In the genomic region with DNA sequence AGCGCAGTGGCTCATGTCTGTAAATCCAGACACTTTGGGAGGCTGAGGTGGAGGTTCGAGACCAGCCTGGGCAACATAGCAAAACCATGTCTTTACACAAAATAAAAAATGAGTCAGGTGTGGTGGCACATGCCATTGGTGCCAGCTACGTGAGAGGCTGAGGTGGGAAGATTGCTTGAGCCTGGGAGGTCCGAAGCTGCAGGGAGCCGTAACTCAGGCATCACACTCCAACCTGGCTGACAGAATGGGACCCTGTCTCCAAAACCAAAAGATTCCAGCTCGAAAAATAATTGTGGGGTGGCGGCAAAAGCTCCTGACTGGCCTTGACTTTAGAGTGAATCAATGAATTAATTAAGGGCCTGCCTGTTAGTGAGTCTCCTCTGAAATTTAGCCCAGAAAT, we compare ENCODE assay signal across 24 cellular contexts. TPM values are rescaled to one million over a fixed set of nuclear protein-coding genes. Genes with fewer than 3 reads are reported as not detected.
DNase-seq lines count a peak whose midpoint lies in the region; ATAC-seq, FAIRE-seq and TF ChIP-seq lines count a peak whose summit lies in the region.
"Had no signal": no experiment of that assay in that cellular context is flagged by ENCODE, and none has a peak within 500 bp of the region (broad histone marks: within the 10 kb centered on the region; RNA-seq: fewer than 3 reads in every experiment).

No MANE protein-coding gene starts in this region.

- H3K27ac ChIP-seq in right cardiac atrium (ENCODE audit: low read length) (no peak overlapping the region), H1 (ENCODE audit: low read depth, low read length) (no peak overlapping the region), trophoblast cell (ENCODE audit: low read depth, low read length) (no peak overlapping the region)

- H3K18ac ChIP-seq in H1 (ENCODE audit: extremely low read depth, low read length) (no peak overlapping the region), trophoblast cell (ENCODE audit: low read length) (no peak overlapping the region)

- no peaks in the 10 kb centered on the region for H3K9me3 ChIP-seq in right cardiac atrium (ENCODE audit: control insufficient read depth, low read length)
- no peaks in the 10 kb centered on the region for H3K9me3 ChIP-seq in H1 (ENCODE audit: insufficient read depth in 2 of 2, low read depth in 1 of 2, low read length in 1 of 2)
- H3K9me3 ChIP-seq in trophoblast cell (ENCODE audit: insufficient read depth, low read depth, low read length), result no peaks in the 10 kb centered on the region

- H2AFZ ChIP-seq in H1 (ENCODE audit: low read length), result no peak overlapping the region
- no peak overlapping the region for H2AFZ ChIP-seq in trophoblast cell (ENCODE audit: insufficient read depth, low read length, poor library complexity)

- no peak overlapping the region for H3K4ac ChIP-seq in H1 (replicated peaks; ENCODE audit: insufficient read length, low read depth, low read length)
- no peak overlapping the region for H3K4ac ChIP-seq in trophoblast cell (ENCODE audit: low read depth, low read length)

- intact Hi-C loops in cardiac septum (cut with DNase I), result no loop called here
- intact Hi-C loops in right cardiac atrium (cut with DNase I), result no loop called here

- H4K91ac ChIP-seq in H1 (replicated peaks; ENCODE audit: insufficient read length, low read length) (no peak overlapping the region), trophoblast cell (ENCODE audit: low read depth, low read length) (no peak overlapping the region)

- no peaks in the 10 kb centered on the region for H3K23me2 ChIP-seq in H1 (ENCODE audit: low read depth, low read length)

- H3K4me2 ChIP-seq in H1 (ENCODE audit: insufficient read depth in 1 of 2, low read depth in 2 of 2, low read length in 2 of 2) (no peak overlapping the region), trophoblast cell (ENCODE audit: low read length) (no peak overlapping the region)

- H4K5ac ChIP-seq in H1 (ENCODE audit: insufficient read length, low read depth, low read length), result no peak overlapping the region

- no peaks in the 10 kb centered on the region for H3K27me3 ChIP-seq in right cardiac atrium (ENCODE audit: control insufficient read depth, insufficient read depth)
- peaks cover 0 to 6% (median 4%) of the 10 kb centered on the region in 4 experiments; a peak in 4 of 7 replicates for H3K27me3 ChIP-seq in H1 (replicated peaks in 1 of 4; ENCODE audit: control insufficient read depth in 3 of 4, extremely low read depth in 1 of 4, insufficient read depth in 3 of 4, low read length in 3 of 4)
- no peaks in the 10 kb centered on the region for H3K27me3 ChIP-seq in trophoblast cell (ENCODE audit: insufficient read depth, low read length)

- H3K9ac ChIP-seq in H1 (replicated peaks in 1 of 4; ENCODE audit: extremely low read depth in 1 of 4, low read depth in 3 of 4, low read length in 3 of 4), result no peak overlapping the region
- no peak overlapping the region for H3K9ac ChIP-seq in trophoblast cell (ENCODE audit: low read length)

- H3K56ac ChIP-seq in H1 (replicated peaks; ENCODE audit: insufficient read length, low read depth, low read length), result no peak overlapping the region

- no peak overlapping the region for H3K14ac ChIP-seq in H1 (ENCODE audit: insufficient read length)
- H3K14ac ChIP-seq in trophoblast cell (ENCODE audit: low read length), result no peak overlapping the region

- H4K8ac ChIP-seq in H1 (ENCODE audit: extremely low read depth, insufficient read depth, low read length) (no peak overlapping the region), trophoblast cell (ENCODE audit: low read depth, low read length) (no peak overlapping the region)

- no peak overlapping the region for H2AK5ac ChIP-seq in H1 (ENCODE audit: low read depth, low read length)
- peak overlapping the region; percentile 5 for H2AK5ac ChIP-seq in trophoblast cell (ENCODE audit: low read length)

- H2BK20ac ChIP-seq in H1 (ENCODE audit: low read length), result no peak overlapping the region

- H2BK120ac ChIP-seq in H1 (replicated peaks; ENCODE audit: low read depth, low read length), result no peak overlapping the region
- no peak overlapping the region for H2BK120ac ChIP-seq in trophoblast cell (ENCODE audit: insufficient read depth, low read length, poor library complexity)

- POLR2A ChIA-PET in H1 (lab: Charles Lee; ENCODE audit: partially characterized antibody), result interaction anchor here (0.6 to 1.9 kb wide), 5 partner anchors 9 to 58 kb away, joined by 3 to 6 read pairs (median 4); no protein-coding TSS in a partner anchor

- H3K4me3 ChIP-seq in right cardiac atrium (ENCODE audit: low read length) (no peak overlapping the region), H1 (ENCODE audit: extremely low read depth in 1 of 4, insufficient read depth in 2 of 4, low read depth in 3 of 4, low read length in 4 of 4) (no peak overlapping the region), trophoblast cell (ENCODE audit: low read depth, low read length) (no peak overlapping the region)

- H3K36me3 ChIP-seq in H1 (ENCODE audit: control insufficient read depth in 2 of 4, insufficient read depth in 4 of 4, low read length in 3 of 4) (no peaks in the 10 kb centered on the region), trophoblast cell (ENCODE audit: control insufficient read depth in 1 of 2, insufficient read depth in 2 of 2, low read length in 2 of 2) (peaks cover 0 to 2% of the 10 kb centered on the region in 2 experiments)

- TF ChIP-seq POLR2A in H1 (IDR thresholded peaks at IDR 0.05; ENCODE audit: control extremely low read depth in 1 of 2, low read depth in 2 of 2, low read length in 2 of 2), result no peak

- H2BK5ac ChIP-seq in H1 (ENCODE audit: low read depth, low read length), result no peak overlapping the region
- H2BK5ac ChIP-seq in trophoblast cell (ENCODE audit: low read depth, low read length, poor library complexity), result no peak overlapping the region

- CTCF ChIA-PET in H1 (lab: Charles Lee; ENCODE audit: partially characterized antibody), result interaction anchor here (0.6 to 8.3 kb wide), 6 partner anchors 12 to 62 kb away, joined by 3 to 88 read pairs (median 4); no protein-coding TSS in a partner anchor

- DNase-seq in cardiac septum (ENCODE audit: low spot score) (peak; percentile 26), right cardiac atrium (no peak), H1 (ENCODE audit: low read depth in 1 of 2, low spot score in 2 of 2) (no peak), trophoblast cell (no peak), NCI-H1092 treated with DMSO at 0.1 percent for 48 hours (lab: John Stamatoyannopoulos, UW) (no peak), occipital lobe (lab: John Stamatoyannopoulos, UW) (no peak), COLO829 (ENCODE audit: low spot score) (no peak)
- DNase-seq: AML-193; C1 segment of cervical spinal cord; CD4-positive, alpha-beta T cell; COR-L47; DMS153; DMS79 treated with DMSO at 0.1 percent for 48 hours; EL; GOT3; HCEC 1CT; HFFc6; IMR-90 had no signal

- H3K23ac ChIP-seq in H1 (ENCODE audit: insufficient read length), result no peak overlapping the region
- H3K23ac ChIP-seq in trophoblast cell (ENCODE audit: low read length), result no peak overlapping the region

- H4K12ac ChIP-seq in trophoblast cell (ENCODE audit: low read depth, low read length), result no peak overlapping the region

- FAIRE-seq in H1 (lab: Jason Lieb, UNC), result no peak
- FAIRE-seq: D721Med, G401.6, GM12891, GM19239 had no signal

- 90% methylated on average over 7 of the region's 7 CpGs for WGBS in right cardiac atrium
- 83% methylated on average over 6 of the region's 7 CpGs; no CpG with 5 or more reads in 1 of the 2 experiments for WGBS in H1 (ENCODE audit: extremely low coverage in 1 of 2, insufficient coverage in 1 of 2, insufficient read length in 1 of 2, insufficient replicate concordance in 2 of 2, low coverage in 1 of 2, low lambda C conversion rate in 2 of 2, missing lambda C conversion rate in 1 of 2), 2 experiments
- WGBS in trophoblast cell (ENCODE audit: extremely low coverage, insufficient coverage, insufficient read length), result no CpG with 5 or more reads among the region's 7 CpGs

- ATAC-seq in right cardiac atrium (no peak), GM18873 (IDR thresholded peaks at IDR 0.05; ENCODE audit: low FRiP score, unreplicated experiment) (no peak)

- no peak overlapping the region for H2BK12ac ChIP-seq in H1 (ENCODE audit: low read depth, low read length)
- peak overlapping the region; percentile 32 for H2BK12ac ChIP-seq in trophoblast cell (ENCODE audit: low read length)

- TF ChIP-seq EP300 in H1 (IDR thresholded peaks at IDR 0.05; ENCODE audit: borderline replicate concordance in 1 of 2, low read depth in 2 of 2, low read length in 2 of 2), result no peak

- no peak for TF ChIP-seq CTCF in H1 (IDR thresholded peaks at IDR 0.05; ENCODE audit: control extremely low read depth in 1 of 3, insufficient read depth in 1 of 3, low read depth in 1 of 3, low read length in 3 of 3)

- TF ChIP-seq RAD21 in H1 (IDR thresholded peaks at IDR 0.05 in 1 of 2, conservative IDR thresholded peaks at IDR 0.05 in 1 of 2; ENCODE audit: low read depth in 2 of 2, low read length in 2 of 2), result no peak

- no peaks in the 10 kb centered on the region for H4K20me1 ChIP-seq in H1 (replicated peaks in 1 of 2; ENCODE audit: control insufficient read depth in 1 of 2, insufficient read depth in 2 of 2, low read length in 2 of 2)

- H2BK15ac ChIP-seq in H1 (ENCODE audit: low read length), result peak overlapping the region; percentile 31; the same call in 1 of the 2 replicates

- H3K79me2 ChIP-seq in H1 (ENCODE audit: control insufficient read depth in 1 of 2, insufficient read depth in 2 of 2, low read length in 2 of 2) (no peaks in the 10 kb centered on the region), trophoblast cell (ENCODE audit: control insufficient read depth, insufficient read depth, low read length, poor library complexity) (no peaks in the 10 kb centered on the region)

- H3K4me1 ChIP-seq in right cardiac atrium (ENCODE audit: control insufficient read depth, insufficient read depth, low read length), result no peaks in the 10 kb centered on the region
- H3K4me1 ChIP-seq in H1 (replicated peaks in 1 of 4; ENCODE audit: control insufficient read depth in 3 of 4, insufficient read depth in 4 of 4, low read length in 3 of 4), result peaks cover 0 to 16% (median 5%) of the 10 kb centered on the region in 4 experiments; a peak in 6 of 7 replicates
- peaks cover 19% of the 10 kb centered on the region in 2 experiments for H3K4me1 ChIP-seq in trophoblast cell (ENCODE audit: control insufficient read depth in 1 of 2, insufficient read depth in 2 of 2, low read length in 2 of 2)

- no peaks in the 10 kb centered on the region for H3K79me1 ChIP-seq in H1 (ENCODE audit: low read depth, low read length)
- peaks cover 8% of the 10 kb centered on the region for H3K79me1 ChIP-seq in trophoblast cell (ENCODE audit: low read length)

RNA-seq across cellular contexts. Expression of a gene that starts 1.2 kb away (rescaled TPM):
- total RNA-seq in cardiac septum (not detected), right cardiac atrium (not detected), occipital lobe (not detected)
- polyA plus RNA-seq in right cardiac atrium (not detected), H1 (2011; rRNA removed) (0.15 and 0.20 TPM in 2 replicates)
- 0.15 TPM in 1 of 2 replicates, not detected in the other for total RNA-seq in H1 (2021; fragmentation: NEBNext Ultra II Directional; extraction: Animal tissue kit (Norgen Biotek cat#: 25700))
- polyA plus RNA-seq in H1 (2011; cell fraction: cytosol; rRNA removed), result 0.06 TPM
- polyA plus RNA-seq in H1 (2011; cell fraction: nucleus; rRNA removed), result 0.19 TPM
- polyA plus RNA-seq in H1 (2012, experiment 1 of 2), result 0.28 to 0.85 TPM (median 0.65 TPM) in 4 replicates
- polyA plus RNA-seq in H1 (2012, experiment 2 of 2), result 0.07 TPM
- polyA plus RNA-seq in H1 (2013, experiment 1 of 2), result 0.12 TPM
- 0.06 TPM for polyA plus RNA-seq in H1 (2013, experiment 2 of 2)
- polyA minus RNA-seq in H1 (2011; rRNA and poly(A)+ RNA removed), result 0.06 and 0.07 TPM in 2 replicates
- polyA minus RNA-seq in H1 (2011; cell fraction: cytosol; rRNA and poly(A)+ RNA removed), result not detected
- not detected for polyA minus RNA-seq in H1 (2011; cell fraction: nucleus; rRNA and poly(A)+ RNA removed)
- polyA plus RNA-seq in trophoblast cell (2013), result 0.21 and 0.25 TPM in 2 replicates
- total RNA-seq: CD4-positive, alpha-beta T cell; HFFc6; IMR-90 had no signal
- polyA plus RNA-seq: IMR-90 had no signal

RNA-seq across cellular contexts. Expression of a gene that starts 29.3 kb away (rescaled TPM):
- total RNA-seq in cardiac septum, result not detected
- total RNA-seq in right cardiac atrium, result not detected
- not detected for polyA plus RNA-seq in right cardiac atrium
- total RNA-seq in H1 (2021; fragmentation: NEBNext Ultra II Directional; extraction: Animal tissue kit (Norgen Biotek cat#: 25700)), result 0.56 and 0.75 TPM in 2 replicates
- 2.1 and 3.2 TPM in 2 replicates for polyA plus RNA-seq in H1 (2011; rRNA removed)
- polyA plus RNA-seq in H1 (2011; cell fraction: cytosol; rRNA removed), result 1.2 TPM
- 2.3 TPM for polyA plus RNA-seq in H1 (2011; cell fraction: nucleus; rRNA removed)
- polyA plus RNA-seq in H1 (2012, experiment 1 of 2), result 1.1 to 3.0 TPM (median 2.2 TPM) in 4 replicates
- 1.0 TPM for polyA plus RNA-seq in H1 (2012, experiment 2 of 2)
- 1.4 TPM for polyA plus RNA-seq in H1 (2013, experiment 1 of 2)
- polyA plus RNA-seq in H1 (2013, experiment 2 of 2), result 1.1 TPM
- 0.44 and 0.57 TPM in 2 replicates for polyA minus RNA-seq in H1 (2011; rRNA and poly(A)+ RNA removed)
- 0.88 TPM for polyA minus RNA-seq in H1 (2011; cell fraction: cytosol; rRNA and poly(A)+ RNA removed)
- polyA minus RNA-seq in H1 (2011; cell fraction: nucleus; rRNA and poly(A)+ RNA removed), result 0.70 TPM
- 0.11 TPM in 2 replicates for polyA plus RNA-seq in trophoblast cell (2013)
- not detected for total RNA-seq in occipital lobe
- total RNA-seq: CD4-positive, alpha-beta T cell; HFFc6; HT-29; IMR-90 had no signal
- polyA plus RNA-seq: IMR-90 had no signal
